ENCODE assay signal across 2 cellular contexts in genomic region chr10:80488539-80489066, GRCh38.
TF ChIP-seq lines count a peak whose summit lies in the region.

No MANE protein-coding gene starts in this region.

TF ChIP-seq in WTC11, 78 proteins besides CTCF, POLR2A, EP300 and RAD21 (continued from another document):
- TF ChIP-seq, protein P1, sequence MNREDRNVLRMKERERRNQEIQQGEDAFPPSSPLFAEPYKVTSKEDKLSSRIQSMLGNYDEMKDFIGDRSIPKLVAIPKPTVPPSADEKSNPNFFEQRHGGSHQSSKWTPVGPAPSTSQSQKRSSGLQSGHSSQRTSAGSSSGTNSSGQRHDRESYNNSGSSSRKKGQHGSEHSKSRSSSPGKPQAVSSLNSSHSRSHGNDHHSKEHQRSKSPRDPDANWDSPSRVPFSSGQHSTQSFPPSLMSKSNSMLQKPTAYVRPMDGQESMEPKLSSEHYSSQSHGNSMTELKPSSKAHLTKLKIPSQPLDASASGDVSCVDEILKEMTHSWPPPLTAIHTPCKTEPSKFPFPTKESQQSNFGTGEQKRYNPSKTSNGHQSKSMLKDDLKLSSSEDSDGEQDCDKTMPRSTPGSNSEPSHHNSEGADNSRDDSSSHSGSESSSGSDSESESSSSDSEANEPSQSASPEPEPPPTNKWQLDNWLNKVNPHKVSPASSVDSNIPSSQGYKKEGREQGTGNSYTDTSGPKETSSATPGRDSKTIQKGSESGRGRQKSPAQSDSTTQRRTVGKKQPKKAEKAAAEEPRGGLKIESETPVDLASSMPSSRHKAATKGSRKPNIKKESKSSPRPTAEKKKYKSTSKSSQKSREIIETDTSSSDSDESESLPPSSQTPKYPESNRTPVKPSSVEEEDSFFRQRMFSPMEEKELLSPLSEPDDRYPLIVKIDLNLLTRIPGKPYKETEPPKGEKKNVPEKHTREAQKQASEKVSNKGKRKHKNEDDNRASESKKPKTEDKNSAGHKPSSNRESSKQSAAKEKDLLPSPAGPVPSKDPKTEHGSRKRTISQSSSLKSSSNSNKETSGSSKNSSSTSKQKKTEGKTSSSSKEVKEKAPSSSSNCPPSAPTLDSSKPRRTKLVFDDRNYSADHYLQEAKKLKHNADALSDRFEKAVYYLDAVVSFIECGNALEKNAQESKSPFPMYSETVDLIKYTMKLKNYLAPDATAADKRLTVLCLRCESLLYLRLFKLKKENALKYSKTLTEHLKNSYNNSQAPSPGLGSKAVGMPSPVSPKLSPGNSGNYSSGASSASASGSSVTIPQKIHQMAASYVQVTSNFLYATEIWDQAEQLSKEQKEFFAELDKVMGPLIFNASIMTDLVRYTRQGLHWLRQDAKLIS (CRISPR knock-in tag; IDR thresholded peaks at IDR 0.05; ENCODE audit: borderline replicate concordance): no peak
- TF ChIP-seq KAT7 (CRISPR knock-in tag; IDR thresholded peaks at IDR 0.05; ENCODE audit: borderline replicate concordance) (no peak), MXD4 (CRISPR knock-in tag; IDR thresholded peaks at IDR 0.05; ENCODE audit: borderline replicate concordance) (no peak), ZNF425 (CRISPR knock-in tag; conservative IDR thresholded peaks at IDR 0.05) (no peak), ZBTB21 (CRISPR knock-in tag; IDR thresholded peaks at IDR 0.05; ENCODE audit: borderline replicate concordance) (no peak), FOXJ3 (CRISPR knock-in tag; IDR thresholded peaks at IDR 0.05; ENCODE audit: borderline replicate concordance) (no peak), STAT6 (CRISPR knock-in tag; conservative IDR thresholded peaks at IDR 0.05; ENCODE audit: low read depth) (no peak), USF2 (CRISPR knock-in tag; IDR thresholded peaks at IDR 0.05) (no peak), ZNF232 (CRISPR knock-in tag; IDR thresholded peaks at IDR 0.05) (no peak), EMX1 (CRISPR knock-in tag; IDR thresholded peaks at IDR 0.05) (no peak), HMGA2 (CRISPR knock-in tag; IDR thresholded peaks at IDR 0.05) (no peak), ZNF671 (CRISPR knock-in tag; IDR thresholded peaks at IDR 0.05) (no peak)
- TF ChIP-seq, protein P2, sequence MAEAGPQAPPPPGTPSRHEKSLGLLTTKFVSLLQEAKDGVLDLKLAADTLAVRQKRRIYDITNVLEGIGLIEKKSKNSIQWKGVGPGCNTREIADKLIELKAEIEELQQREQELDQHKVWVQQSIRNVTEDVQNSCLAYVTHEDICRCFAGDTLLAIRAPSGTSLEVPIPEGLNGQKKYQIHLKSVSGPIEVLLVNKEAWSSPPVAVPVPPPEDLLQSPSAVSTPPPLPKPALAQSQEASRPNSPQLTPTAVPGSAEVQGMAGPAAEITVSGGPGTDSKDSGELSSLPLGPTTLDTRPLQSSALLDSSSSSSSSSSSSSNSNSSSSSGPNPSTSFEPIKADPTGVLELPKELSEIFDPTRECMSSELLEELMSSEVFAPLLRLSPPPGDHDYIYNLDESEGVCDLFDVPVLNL (CRISPR knock-in tag; IDR thresholded peaks at IDR 0.05; ENCODE audit: borderline replicate concordance, low read depth): no peak
- TF ChIP-seq, protein P3, sequence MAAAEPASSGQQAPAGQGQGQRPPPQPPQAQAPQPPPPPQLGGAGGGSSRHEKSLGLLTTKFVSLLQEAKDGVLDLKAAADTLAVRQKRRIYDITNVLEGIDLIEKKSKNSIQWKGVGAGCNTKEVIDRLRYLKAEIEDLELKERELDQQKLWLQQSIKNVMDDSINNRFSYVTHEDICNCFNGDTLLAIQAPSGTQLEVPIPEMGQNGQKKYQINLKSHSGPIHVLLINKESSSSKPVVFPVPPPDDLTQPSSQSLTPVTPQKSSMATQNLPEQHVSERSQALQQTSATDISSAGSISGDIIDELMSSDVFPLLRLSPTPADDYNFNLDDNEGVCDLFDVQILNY (CRISPR knock-in tag; IDR thresholded peaks at IDR 0.05): no peak

TF ChIP-seq in H1, 55 proteins besides CTCF, POLR2A, EP300 and RAD21 (continued from another document):
- no peak for TF ChIP-seq EZH2 (IDR thresholded peaks at IDR 0.05; ENCODE audit: low read depth, low read length, severe bottlenecking)
- no peak for TF ChIP-seq HDAC2 (IDR thresholded peaks at IDR 0.05; ENCODE audit: borderline replicate concordance in 1 of 2, low read depth in 2 of 2, low read length in 2 of 2)
- TF ChIP-seq CBX8 (IDR thresholded peaks at IDR 0.05; ENCODE audit: borderline replicate concordance, low read depth, low read length): no peak
- no peak for TF ChIP-seq NANOG (IDR thresholded peaks at IDR 0.05; ENCODE audit: insufficient read depth, low read depth, low read length, poor library complexity, severe bottlenecking)
- no peak for TF ChIP-seq TBP (IDR thresholded peaks at IDR 0.05; ENCODE audit: low read depth, low read length)
- TF ChIP-seq CEBPB (IDR thresholded peaks at IDR 0.05; ENCODE audit: low read depth, low read length): no peak
- TF ChIP-seq SAP30 (IDR thresholded peaks at IDR 0.05; ENCODE audit: insufficient read depth, insufficient replicate concordance, low read length): no peak
- no peak for TF ChIP-seq FOSL1 (IDR thresholded peaks at IDR 0.05; ENCODE audit: insufficient read depth, low read depth, low read length)
- no peak for TF ChIP-seq RBBP5 (IDR thresholded peaks at IDR 0.05; ENCODE audit: borderline replicate concordance, low read depth, low read length)
- no peak for TF ChIP-seq POU5F1 (IDR thresholded peaks at IDR 0.05; ENCODE audit: low read depth, low read length)
- no peak for TF ChIP-seq ASH2L (IDR thresholded peaks at IDR 0.05; ENCODE audit: low read length)
- no peak for TF ChIP-seq RXRA (IDR thresholded peaks at IDR 0.05; ENCODE audit: insufficient read depth, low read depth, low read length)
- no peak for TF ChIP-seq MAFK (IDR thresholded peaks at IDR 0.05; ENCODE audit: low read depth, low read length)
- no peak for TF ChIP-seq TEAD4 (IDR thresholded peaks at IDR 0.05; ENCODE audit: low read depth, low read length)
- TF ChIP-seq TAF1 (IDR thresholded peaks at IDR 0.05; ENCODE audit: low read depth, low read length): no peak
- TF ChIP-seq ATF2 (IDR thresholded peaks at IDR 0.05; ENCODE audit: low read length): no peak
- TF ChIP-seq GTF2F1 (IDR thresholded peaks at IDR 0.05; ENCODE audit: borderline replicate concordance, low read depth, low read length): no peak
